2 cellular contexts compared by ENCODE assay signal in the genomic region with DNA sequence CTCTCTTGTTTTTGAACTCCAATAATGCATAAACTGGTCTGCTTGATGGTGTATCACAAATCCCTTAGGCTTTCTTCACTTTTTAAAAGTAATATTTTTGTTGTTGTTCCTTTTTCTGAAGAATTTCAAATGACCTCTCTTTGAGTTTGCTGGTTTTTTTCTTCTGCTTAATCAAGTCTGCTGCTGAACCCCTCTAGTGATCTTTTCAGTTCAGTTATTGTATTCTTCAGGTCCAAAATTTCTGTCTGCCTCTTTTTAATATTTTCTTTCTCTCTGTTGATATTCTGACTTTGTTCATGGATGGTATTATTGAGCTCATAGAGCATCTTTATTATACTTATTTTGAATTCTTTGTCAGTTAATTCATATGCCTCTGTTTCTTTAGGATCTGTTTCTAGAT.
A peak's percentile ranks its signal among the peaks of the same experiment; 100 is the strongest.
TF ChIP-seq lines count a peak whose summit lies in the region.

No MANE protein-coding gene starts in this region.

TF ChIP-seq in HepG2, 621 proteins besides CTCF, POLR2A, EP300 and RAD21:
- TF ChIP-seq ZNF160 (CRISPR knock-in tag; IDR thresholded peaks at IDR 0.05) (peak; percentile 96), SRSF1 (optimal IDR thresholded peaks at IDR 0.05; ENCODE audit: low read depth, low read length) (no peak)

TF ChIP-seq in K562, 482 proteins besides CTCF, POLR2A, EP300 and RAD21:
- TF ChIP-seq ZNF384 (IDR thresholded peaks at IDR 0.05; ENCODE audit: low read depth, low read length), result peak; percentile 28; the same call in 1 of the 2 replicates
- TF ChIP-seq HLTF (IDR thresholded peaks at IDR 0.05), result peak; percentile 63; the same call in 1 of the 2 replicates
- TF ChIP-seq CBX3 (IDR thresholded peaks at IDR 0.05; ENCODE audit: borderline replicate concordance in 1 of 2, low read length in 2 of 2), result peak in 1 of 2 experiments; percentile 62; a peak in 1 of 3 replicates
- no peak for TF ChIP-seq BRD9 (IDR thresholded peaks at IDR 0.05; ENCODE audit: low read depth, partially characterized antibody)
- TF ChIP-seq TRIM28 (IDR thresholded peaks at IDR 0.05), result peak; percentile 76
- TF ChIP-seq ZNF311 (CRISPR knock-in tag; IDR thresholded peaks at IDR 0.05), result no peak
- TF ChIP-seq TRIM24 (IDR thresholded peaks at IDR 0.05), result 0 out of 4 replicates have a peak, but pooled peaks of 1 of the 2 experiments have one; percentile 21
- no peak for TF ChIP-seq ZNF79 (CRISPR knock-in tag; IDR thresholded peaks at IDR 0.05; ENCODE audit: low read depth)
- TF ChIP-seq, protein P1, sequence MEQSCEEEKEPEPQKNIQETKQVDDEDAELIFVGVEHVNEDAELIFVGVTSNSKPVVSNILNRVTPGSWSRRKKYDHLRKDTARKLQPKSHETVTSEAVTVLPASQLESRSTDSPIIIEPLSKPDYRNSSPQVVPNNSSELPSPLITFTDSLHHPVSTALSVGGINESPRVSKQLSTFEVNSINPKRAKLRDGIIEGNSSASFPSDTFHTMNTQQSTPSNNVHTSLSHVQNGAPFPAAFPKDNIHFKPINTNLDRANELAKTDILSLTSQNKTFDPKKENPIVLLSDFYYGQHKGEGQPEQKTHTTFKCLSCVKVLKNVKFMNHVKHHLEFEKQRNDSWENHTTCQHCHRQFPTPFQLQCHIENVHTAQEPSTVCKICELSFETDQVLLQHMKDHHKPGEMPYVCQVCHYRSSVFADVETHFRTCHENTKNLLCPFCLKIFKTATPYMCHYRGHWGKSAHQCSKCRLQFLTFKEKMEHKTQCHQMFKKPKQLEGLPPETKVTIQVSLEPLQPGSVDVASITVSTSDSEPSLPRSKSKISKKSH (CRISPR knock-in tag; IDR thresholded peaks at IDR 0.05), result peak; percentile 83
